14 cellular contexts compared by ENCODE assay signal in genomic region chr20:24672886-24673677, GRCh38.
DNase-seq lines count a peak whose midpoint lies in the region; ATAC-seq and TF ChIP-seq lines count a peak whose summit lies in the region.
"Had no signal": no experiment of that assay in that cellular context is flagged by ENCODE, and none has a peak within 500 bp of the region (broad histone marks: within the 10 kb centered on the region; RNA-seq: fewer than 3 reads in every experiment).

No MANE protein-coding gene starts in this region.

- POLR2A ChIA-PET in CD4-positive, alpha-beta memory T cell (lab: Charles Lee; ENCODE audit: partially characterized antibody) = no interaction called here

- H3K9me3 Mint-ChIP-seq in CD4-positive, alpha-beta memory T cell = no peaks in the 10 kb centered on the region
- H3K9me3 Mint-ChIP-seq: CD4-positive, alpha-beta T cell had no signal

- intact Hi-C loops in body of pancreas (cut with DNase I) (no loop called here), left colon (cut with DNase I, micrococcal nuclease) (no loop called here)
- intact Hi-C loops in CD4-positive, alpha-beta memory T cell (cut with micrococcal nuclease) = no loop called here

- H3K36me3 ChIP-seq in body of pancreas (replicated peaks in 1 of 2; ENCODE audit: insufficient read depth in 1 of 2, low read depth in 2 of 2) = no peaks in the 10 kb centered on the region
- H3K36me3 ChIP-seq in CD4-positive, alpha-beta memory T cell (ENCODE audit: insufficient read depth, low read length) = no peaks in the 10 kb centered on the region

- DNase-seq in ACHN (peak; percentile 89), HT1080 (ENCODE audit: low read depth) (peak; percentile 94), body of pancreas (peak in 1 of 4 donors; percentile 22), medulla oblongata (ENCODE audit: extremely low spot score) (peak; percentile 46), 8988T (no peak), AML-193 (lab: John Stamatoyannopoulos, UW) (no peak), left colon (no peak)
- no peak for DNase-seq in CD4-positive, alpha-beta memory T cell
- DNase-seq: activated T-cell treated with anti-CD3 and anti-CD28 coated beads, Interleukin-2, amount 50 U/mL, for 1 hour; H7; NCI-H2227 treated with DMSO at 0.1 percent for 48 hours had no signal

- H3K27ac Mint-ChIP-seq in CD4-positive, alpha-beta memory T cell = no peak overlapping the region
- H3K27ac Mint-ChIP-seq: CD4-positive, alpha-beta T cell had no signal

- H3K36me3 Mint-ChIP-seq in CD4-positive, alpha-beta memory T cell = no peaks in the 10 kb centered on the region

- H3K27ac ChIP-seq in body of pancreas = no peak overlapping the region
- H3K27ac ChIP-seq in CD4-positive, alpha-beta memory T cell (ENCODE audit: low read depth, low read length) = no peak overlapping the region
- H3K27ac ChIP-seq: dorsolateral prefrontal cortex, HL-60 had no signal

- no peaks in the 10 kb centered on the region for H3K9me3 ChIP-seq in body of pancreas
- no peaks in the 10 kb centered on the region for H3K9me3 ChIP-seq in CD4-positive, alpha-beta memory T cell (ENCODE audit: control insufficient read depth in 1 of 2, low read length in 2 of 2)

- TF ChIP-seq CTCF in body of pancreas (IDR thresholded peaks at IDR 0.05) = no peak

- CTCF ChIA-PET in CD4-positive, alpha-beta memory T cell (lab: Charles Lee; ENCODE audit: partially characterized antibody) = no interaction called here

- WGBS in body of pancreas, 2 donors = 72 to 77% methylated on average over 6 to 7 of the region's 7 CpGs

- H3K4me1 Mint-ChIP-seq in CD4-positive, alpha-beta memory T cell = no peaks in the 10 kb centered on the region

- H3K27me3 Mint-ChIP-seq in CD4-positive, alpha-beta memory T cell = no peaks in the 10 kb centered on the region
- H3K27me3 Mint-ChIP-seq: CD4-positive, alpha-beta T cell had no signal

- H3K27me3 ChIP-seq in body of pancreas = no peaks in the 10 kb centered on the region
- no peaks in the 10 kb centered on the region for H3K27me3 ChIP-seq in CD4-positive, alpha-beta memory T cell (ENCODE audit: insufficient read depth, low read length)
- H3K27me3 ChIP-seq: dorsolateral prefrontal cortex had no signal

- H3K4me3 ChIP-seq in body of pancreas = no peak overlapping the region
- H3K4me3 ChIP-seq in CD4-positive, alpha-beta memory T cell (ENCODE audit: low read length in 2 of 2) = no peak overlapping the region
- H3K4me3 ChIP-seq: dorsolateral prefrontal cortex had no signal

- ATAC-seq in body of pancreas (peak; percentile 30), left colon (no peak)

- in situ Hi-C loops in ACHN (cut with HindIII; ENCODE audit: low pct_ligation_motif_present, low pct_unique_long_range_greater_than_20kb, low sequenced_read_pairs) = no loop called here

- no peak for TF ChIP-seq POLR2A in body of pancreas (IDR thresholded peaks at IDR 0.05)

- no peaks in the 10 kb centered on the region for H3K4me1 ChIP-seq in body of pancreas
- H3K4me1 ChIP-seq in CD4-positive, alpha-beta memory T cell (ENCODE audit: insufficient read depth, low read length) = no peaks in the 10 kb centered on the region

- no peak overlapping the region for H3K4me3 Mint-ChIP-seq in CD4-positive, alpha-beta memory T cell
- H3K4me3 Mint-ChIP-seq: CD4-positive, alpha-beta T cell had no signal

Comparison
In these comparisons a context has a peak if more than half of its experiments do, and no peak if none do; other contexts are left out.
1. DNase-seq: peak in ACHN (single experiment), HT1080 (single experiment) and medulla oblongata (single experiment); none in CD4-positive, alpha-beta memory T cell (0 of 5), 8988T (single experiment), AML-193 (0 of 2) and left colon (0 of 2).